In genomic region chr5:175831507-175831906, GRCh38 we compare ENCODE assay signal across 31 cellular contexts. TPM values are rescaled to one million over a fixed set of nuclear protein-coding genes. Genes with fewer than 3 reads are reported as not detected.
"Had no signal": no experiment of that assay in that cellular context is flagged by ENCODE, and none has a peak within 500 bp of the region (broad histone marks: within the 10 kb centered on the region; RNA-seq: fewer than 3 reads in every experiment).

No MANE protein-coding gene starts in this region.

- H3K9me3 ChIP-seq: breast epithelium, MG63, SJCRH30, SK-N-SH had no signal

- DNase-seq: activated CD4-positive, alpha-beta T cell treated with anti-CD3 and anti-CD28 coated beads for 4 hours; activated CD8-positive, alpha-beta memory T cell treated with anti-CD3 and anti-CD28 coated beads, Interleukin-2, amount 50 U/mL, for 4 hours; activated CD8-positive, alpha-beta T cell treated with anti-CD3 and anti-CD28 coated beads for 36 hours; activated gamma-delta T cell treated with Interleukin-2 at 50 U/mL for 16 hours; activated naive CD4-positive, alpha-beta T cell treated with anti-CD3 and anti-CD28 coated beads, Interleukin-2, amount 10 ng/mL, durations not matched to agents 7 days and 5 days; activated naive CD8-positive, alpha-beta T cell treated with anti-CD3 and anti-CD28 coated beads for 36 hours; activated T-cell treated with anti-CD3 and anti-CD28 coated beads, Interleukin-2, amount 50 U/mL, for 72 hours; MG63; MV-4-11; NCI-H1092 treated with DMSO at 0.1 percent for 48 hours; NCI-H1417 treated with DMSO at 0.1 percent for 48 hours; NCI-H1694; NCI-H2029; NCI-H2107; NCI-H2171 treated with DMSO at 0.1 percent for 48 hours; NCI-H226; NCI-H510A; NCI-H69; NK-92 treated with Interleukin-12 subunit alpha and Interleukin-12 subunit beta, amount 100 ng/mL, for 24 hours; OCI-M1; Right ventricle myocardium superior; SK-N-SH; T-helper 1 cell had no signal

- H3K27ac ChIP-seq: breast epithelium, KMS-11, RWPE1, SJCRH30, VCaP had no signal

- H3K9ac ChIP-seq: KMS-11, SK-N-SH had no signal

- ATAC-seq: activated CD8-positive, alpha-beta T cell treated with anti-CD3 and anti-CD28 coated beads for 36 hours; activated T-cell treated with anti-CD3 and anti-CD28 coated beads, Interleukin-2, amount 50 U/mL, for 72 hours; Panc1 had no signal

- H3K4me2 ChIP-seq: KMS-11, SK-N-SH had no signal

- H3K36me3 ChIP-seq: breast epithelium, MG63, SJCRH30 had no signal

- H3K9me3 Mint-ChIP-seq: activated CD8-positive, alpha-beta T cell treated with anti-CD3 and anti-CD28 coated beads for 36 hours; activated naive CD4-positive, alpha-beta T cell treated with anti-CD3 and anti-CD28 coated beads, Interleukin-2, amount 10 ng/mL, durations not matched to agents 7 days and 5 days; activated naive CD8-positive, alpha-beta T cell treated with anti-CD3 and anti-CD28 coated beads for 36 hours; activated T-cell treated with anti-CD3 and anti-CD28 coated beads, Interleukin-2, amount 50 U/mL, for 72 hours; activated T-helper 2 cell treated with anti-CD3 and anti-CD28 coated beads, Interferon-gamma antibody, Interleukin-2, Interleukin-4, amounts not matched to agents 10 μg/mL and 5 μg/mL and 100 μg/mL, durations not matched to agents 14 hours and 24 hours and 36 hours had no signal

- H3K36me3 Mint-ChIP-seq: activated naive CD4-positive, alpha-beta T cell treated with anti-CD3 and anti-CD28 coated beads, Interleukin-2, amount 10 ng/mL, durations not matched to agents 7 days and 5 days; activated naive CD8-positive, alpha-beta T cell treated with anti-CD3 and anti-CD28 coated beads for 36 hours had no signal

- H3K4me3 ChIP-seq: breast epithelium, MG63, SJCRH30 had no signal

- H3K27me3 Mint-ChIP-seq: activated CD8-positive, alpha-beta T cell treated with anti-CD3 and anti-CD28 coated beads for 36 hours; activated naive CD8-positive, alpha-beta T cell treated with anti-CD3 and anti-CD28 coated beads for 36 hours had no signal

- H3K27ac Mint-ChIP-seq: activated CD8-positive, alpha-beta T cell treated with anti-CD3 and anti-CD28 coated beads for 36 hours; activated naive CD4-positive, alpha-beta T cell treated with anti-CD3 and anti-CD28 coated beads, Interleukin-2, amount 10 ng/mL, durations not matched to agents 7 days and 5 days; activated naive CD8-positive, alpha-beta T cell treated with anti-CD3 and anti-CD28 coated beads for 36 hours; activated T-cell treated with anti-CD3 and anti-CD28 coated beads, Interleukin-2, amount 50 U/mL, for 72 hours; activated T-helper 2 cell treated with anti-CD3 and anti-CD28 coated beads, Interferon-gamma antibody, Interleukin-2, Interleukin-4, amounts not matched to agents 10 μg/mL and 5 μg/mL and 100 μg/mL, durations not matched to agents 14 hours and 24 hours and 36 hours had no signal

- H3K27me3 ChIP-seq: breast epithelium, MG63, SJCRH30 had no signal

- H3K4me3 Mint-ChIP-seq: activated CD8-positive, alpha-beta T cell treated with anti-CD3 and anti-CD28 coated beads for 36 hours; activated naive CD4-positive, alpha-beta T cell treated with anti-CD3 and anti-CD28 coated beads, Interleukin-2, amount 10 ng/mL, durations not matched to agents 7 days and 5 days; activated naive CD8-positive, alpha-beta T cell treated with anti-CD3 and anti-CD28 coated beads for 36 hours; activated T-cell treated with anti-CD3 and anti-CD28 coated beads, Interleukin-2, amount 50 U/mL, for 72 hours had no signal

- H3K4me1 ChIP-seq: breast epithelium, SJCRH30 had no signal

- H3K4me1 Mint-ChIP-seq: activated naive CD4-positive, alpha-beta T cell treated with anti-CD3 and anti-CD28 coated beads, Interleukin-2, amount 10 ng/mL, durations not matched to agents 7 days and 5 days; activated naive CD8-positive, alpha-beta T cell treated with anti-CD3 and anti-CD28 coated beads for 36 hours had no signal

RNA-seq across cellular contexts. Expression of gene CPLX2, which starts 39.9 kb away (rescaled TPM):
- total RNA-seq: activated CD8-positive, alpha-beta T cell treated with anti-CD3 and anti-CD28 coated beads for 36 hours; activated naive CD8-positive, alpha-beta T cell treated with anti-CD3 and anti-CD28 coated beads for 36 hours; activated T-cell treated with anti-CD3 and anti-CD28 coated beads, Interleukin-2, amount 50 U/mL, for 72 hours; activated T-helper 2 cell treated with anti-CD3 and anti-CD28 coated beads, Interferon-gamma antibody, Interleukin-2, Interleukin-4, amounts not matched to agents 10 μg/mL and 5 μg/mL and 100 μg/mL, durations not matched to agents 14 hours and 24 hours and 36 hours; breast epithelium; Right ventricle myocardium superior; SJCRH30; T-helper 2 cell treated with Interferon-gamma antibody and Interleukin-4, amounts not matched to agents 100 ng/mL and 5 ng/mL, for 36 hours had no signal
